Comparison of ENCODE assay signal across 13 cellular contexts in genomic region chr1:226360106-226360746, GRCh38. TPM values are rescaled to one million over a fixed set of nuclear protein-coding genes. Genes with fewer than 3 reads are reported as not detected.
DNase-seq lines count a peak whose midpoint lies in the region; ATAC-seq and TF ChIP-seq lines count a peak whose summit lies in the region.
"Had no signal": no experiment of that assay in that cellular context is flagged by ENCODE, and none has a peak within 500 bp of the region (broad histone marks: within the 10 kb centered on the region; RNA-seq: fewer than 3 reads in every experiment).

No MANE protein-coding gene starts in this region.

- H3K36me3 ChIP-seq in esophagus squamous epithelium: peaks cover 0 to 89% (median 20%) of the 10 kb centered on the region in 3 donors

- no peaks in the 10 kb centered on the region for H3K27me3 ChIP-seq in esophagus squamous epithelium
- H3K27me3 ChIP-seq: SJSA1 had no signal

- TF ChIP-seq CTCF in GM13976 (IDR thresholded peaks at IDR 0.05; ENCODE audit: borderline replicate concordance, control extremely low read depth, extremely low read depth, insufficient read depth, missing control alignments) (no peak), esophagus squamous epithelium (IDR thresholded peaks at IDR 0.05) (no peak)

- intact Hi-C loops in esophagus squamous epithelium (cut with DNase I): no loop called here

- DNase-seq in GM13976 (ENCODE audit: low spot score) (peak; percentile 55), esophagus squamous epithelium (lab: John Stamatoyannopoulos, UW) (no peak), NCI-H774 (lab: John Stamatoyannopoulos, UW) (no peak)
- no peak for DNase-seq in stimulated activated CD4-positive, alpha-beta T cell treated with anti-CD3 and anti-CD28 coated beads, Interleukin-4, amount 100 ng/mL, for 24 hours
- DNase-seq: activated CD4-positive, alpha-beta T cell treated with anti-CD3 and anti-CD28 coated beads, Interleukin-2, amount 10 ng/mL, durations not matched to agents 7 days and 5 days; activated naive CD4-positive, alpha-beta T cell treated with anti-CD3 and anti-CD28 coated beads, Interleukin-2, amount 50 U/mL, for 16 hours; NCI-H345; stimulated activated CD4-positive, alpha-beta T cell treated with anti-CD3 and anti-CD28 coated beads, Interleukin-12 subunit alpha, Interleukin-12 subunit beta, amount 100 ng/mL, for 4 hours had no signal

- no peak for TF ChIP-seq POLR2A in esophagus squamous epithelium (IDR thresholded peaks at IDR 0.05)

- 82 to 90% methylated on average over 8 of the region's 8 CpGs for WGBS in esophagus squamous epithelium, 2 donors

- no peak overlapping the region for H3K4me3 ChIP-seq in esophagus squamous epithelium
- H3K4me3 ChIP-seq: SJSA1 had no signal

- ATAC-seq in GM19397 (IDR thresholded peaks at IDR 0.05; ENCODE audit: unreplicated experiment): peak; percentile 48
- peak; percentile 60 for ATAC-seq in HG02852 (IDR thresholded peaks at IDR 0.05; ENCODE audit: unreplicated experiment)
- peak; percentile 49 for ATAC-seq in HG03521 (IDR thresholded peaks at IDR 0.05; ENCODE audit: unreplicated experiment)
- ATAC-seq in GM19328 (IDR thresholded peaks at IDR 0.05; ENCODE audit: unreplicated experiment): no peak

- H3K27ac ChIP-seq in esophagus squamous epithelium: no peak overlapping the region
- H3K27ac ChIP-seq: SJSA1 had no signal

- in situ Hi-C loops in GM13976 (cut with MboI; ENCODE audit: low sequenced_read_pairs, unreplicated experiment): no loop called here

- peaks cover 0 to 11% (median 0%) of the 10 kb centered on the region in 3 donors for H3K4me1 ChIP-seq in esophagus squamous epithelium

- no peaks in the 10 kb centered on the region for H3K9me3 ChIP-seq in esophagus squamous epithelium
- H3K9me3 ChIP-seq: SJSA1 had no signal

RNA-seq across cellular contexts. Expression of gene PARP1, which starts 47.7 kb away (rescaled TPM):
- 100 to 1,000 TPM in 1 of 4 donors, 10 to 100 TPM in 3; 56.1 to 119 (median 85.0) TPM for total RNA-seq in esophagus squamous epithelium

RNA-seq across cellular contexts. Expression of gene LIN9, which starts 51.3 kb away (rescaled TPM):
- total RNA-seq in esophagus squamous epithelium: 1 to 10 TPM; 2.2 to 7.2 (median 4.6) TPM
